ENCODE assay signal across 15 cellular contexts in the genomic region with DNA sequence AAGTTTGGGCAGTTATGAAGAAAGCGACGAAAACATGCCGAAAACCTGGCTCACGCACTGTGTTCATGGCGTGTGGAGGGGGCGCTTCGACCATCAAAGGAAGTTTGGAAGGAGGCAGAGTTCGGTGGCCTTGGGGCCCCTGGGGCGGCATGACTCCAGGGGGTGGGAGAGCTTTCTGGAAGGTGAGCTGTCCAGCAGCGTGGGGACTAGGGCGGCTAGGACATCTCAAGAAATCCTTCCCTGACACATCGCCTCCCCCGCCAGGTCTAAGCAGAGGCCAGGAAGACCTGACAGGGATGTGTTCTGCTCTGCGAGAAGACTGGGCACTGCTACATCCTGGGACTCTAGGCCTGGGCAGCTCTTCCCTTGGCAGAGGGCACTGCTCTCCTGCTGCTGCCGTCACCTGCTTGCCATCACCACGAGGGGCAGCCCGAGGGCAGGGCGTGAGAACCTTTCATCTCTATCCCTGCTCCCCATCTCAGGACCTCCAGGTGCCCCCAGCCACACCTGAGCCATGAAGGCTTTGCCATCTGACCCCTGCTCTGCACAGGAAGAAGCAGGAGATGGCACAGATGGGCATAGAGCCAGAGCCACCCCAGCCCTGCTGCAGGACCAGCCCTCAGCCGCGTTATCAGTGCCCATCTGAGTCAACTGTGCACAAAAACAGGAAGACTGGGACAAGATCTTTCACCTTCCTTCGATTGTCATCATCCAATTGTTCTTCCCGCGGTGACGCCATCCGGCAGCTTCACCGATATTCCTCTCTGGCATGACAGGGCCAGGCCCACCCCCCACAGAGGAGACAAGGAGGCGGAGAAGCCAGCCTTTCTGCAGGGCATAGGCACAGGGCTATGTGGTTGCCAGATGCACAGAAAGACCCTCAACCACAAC. TPM values are rescaled to one million over a fixed set of nuclear protein-coding genes. Genes with fewer than 3 reads are reported as not detected.
"Had no signal": no experiment of that assay in that cellular context is flagged by ENCODE, and none has a peak within 500 bp of the region (broad histone marks: within the 10 kb centered on the region; RNA-seq: fewer than 3 reads in every experiment).

No MANE protein-coding gene starts in this region.

- ATAC-seq: naive thymus-derived CD8-positive, alpha-beta T cell had no signal

- H3K36me3 ChIP-seq: breast epithelium had no signal

- H3K9me3 ChIP-seq: breast epithelium had no signal

- H3K27me3 ChIP-seq: breast epithelium had no signal

- H3K27ac ChIP-seq: breast epithelium had no signal

- H3K4me3 ChIP-seq: breast epithelium, lung had no signal

- DNase-seq: activated CD4-positive, alpha-beta T cell treated with anti-CD3 and anti-CD28 coated beads, Interleukin-2, amount 50 U/mL, for 4 hours; activated CD4-positive, CD25-positive, alpha-beta regulatory T cell treated with anti-CD3 and anti-CD28 coated beads, Interleukin-2, amount 50 U/mL, for 72 hours; activated effector memory CD4-positive, alpha-beta T cell treated with Interleukin-2 at 50 U/mL for 16 hours; activated T-cell treated with anti-CD3 and anti-CD28 coated beads, Interleukin-2, amount 50 U/mL, for 1 hour; naive thymus-derived CD8-positive, alpha-beta T cell had no signal

RNA-seq across cellular contexts. Expression of a gene that starts 12.7 kb away (rescaled TPM):
- total RNA-seq: breast epithelium; fibroblast of lung; frontal cortex; lung; mononuclear cell; naive thymus-derived CD8-positive, alpha-beta T cell; omental fat pad; skeletal muscle tissue; T-helper 2 cell treated with Interferon-gamma antibody and Interleukin-4, amounts not matched to agents 100 ng/mL and 5 ng/mL, for 36 hours; urinary bladder had no signal
- polyA plus RNA-seq: fibroblast of lung; keratinocyte; lung; naive thymus-derived CD8-positive, alpha-beta T cell had no signal
